11 cellular contexts compared by ENCODE assay signal in genomic region chr17:18139949-18140348, GRCh38. TPM values are rescaled to one million over a fixed set of nuclear protein-coding genes. Genes with fewer than 3 reads are reported as not detected.
A peak's percentile ranks its signal among the peaks of the same experiment; 100 is the strongest.
DNase-seq lines count a peak whose midpoint lies in the region; ATAC-seq, FAIRE-seq and TF ChIP-seq lines count a peak whose summit lies in the region.
"Had no signal": no experiment of that assay in that cellular context is flagged by ENCODE, and none has a peak within 500 bp of the region (broad histone marks: within the 10 kb centered on the region; RNA-seq: fewer than 3 reads in every experiment).

No MANE protein-coding gene starts in this region.

- H3K27ac Mint-ChIP-seq in astrocyte (ENCODE audit: unreplicated experiment), result no peak overlapping the region
- H3K27ac Mint-ChIP-seq: activated B cell treated with CpG ODN at 0.5 μM for 24 hours had no signal

- no TSS peak for BruUV-seq in HepG2 (replicated peaks; lab: Mats Ljungman, UMichigan)

- H3K79me2 ChIP-seq in astrocyte (ENCODE audit: insufficient read depth, low read length), result no peaks in the 10 kb centered on the region
- H3K79me2 ChIP-seq in HepG2 (ENCODE audit: insufficient read depth, low read length), result no peaks in the 10 kb centered on the region

- intact Hi-C loops in HepG2 (cut with micrococcal nuclease; ENCODE audit: unreplicated experiment), result no loop called here

- H3K27me3 ChIP-seq in MG63, result no peaks in the 10 kb centered on the region
- no peaks in the 10 kb centered on the region for H3K27me3 ChIP-seq in astrocyte (ENCODE audit: insufficient read depth, low read length)
- peaks cover 0 to 2% of the 10 kb centered on the region in 2 experiments; a peak in 1 of 5 replicates for H3K27me3 ChIP-seq in HepG2 (ENCODE audit: control insufficient read depth in 1 of 2, insufficient read depth in 2 of 2, low read length in 2 of 2)

- TF ChIP-seq EP300 in HepG2 (IDR thresholded peaks at IDR 0.05; ENCODE audit: low read depth in 2 of 2, low read length in 2 of 2) (no peak), HepG2 (CRISPR knock-in tag; IDR thresholded peaks at IDR 0.05; ENCODE audit: borderline replicate concordance) (no peak)

- ATAC-seq in HepG2, result peak; percentile 51
- no peak for ATAC-seq in HG03196 (IDR thresholded peaks at IDR 0.05; ENCODE audit: unreplicated experiment)
- ATAC-seq in GM18858 (IDR thresholded peaks at IDR 0.05; ENCODE audit: unreplicated experiment), result no peak
- ATAC-seq: left lung had no signal

- FAIRE-seq in astrocyte (lab: Jason Lieb, UNC) (no peak), HepG2 (lab: Jason Lieb, UNC) (peak; percentile 42)

- H3K4me3 Mint-ChIP-seq in astrocyte (ENCODE audit: unreplicated experiment), result no peak overlapping the region
- H3K4me3 Mint-ChIP-seq: activated B cell treated with CpG ODN at 0.5 μM for 24 hours had no signal

- CTCF ChIA-PET in GM10248 (lab: Yijun Ruan, JAX), result interaction anchor here (0.9 to 5.8 kb wide), 9 partner anchors 10 to 84 kb away, joined by 3 to 51 read pairs (median 5); partner anchors contain the start of gene ALKBH5
- CTCF ChIA-PET in HepG2 (lab: Yijun Ruan, JAX; ENCODE audit: low intra/inter-chr PET ratio, low total read pairs), result no interaction called here

- DNase-seq in GM10248 (ENCODE audit: extremely low spot score) (peak; percentile 65), MG63 (peak; percentile 15), astrocyte (ENCODE audit: low read depth) (peak; percentile 4), HepG2 (ENCODE audit: low spot score) (peak; percentile 39), GM19238 (ENCODE audit: insufficient read length, low spot score) (no peak), medulla oblongata (ENCODE audit: extremely low spot score) (no peak)
- DNase-seq: activated B cell treated with CpG ODN at 0.5 μM for 24 hours, left lung, retina had no signal

- no peak overlapping the region for H3K4me2 ChIP-seq in astrocyte (ENCODE audit: low read length)
- no peak overlapping the region for H3K4me2 ChIP-seq in HepG2 (ENCODE audit: low read depth, low read length)

- H3K9me3 ChIP-seq in MG63, result no peaks in the 10 kb centered on the region
- H3K9me3 ChIP-seq in astrocyte (ENCODE audit: insufficient read depth, low read depth, low read length), result no peaks in the 10 kb centered on the region
- no peaks in the 10 kb centered on the region for H3K9me3 ChIP-seq in HepG2 (ENCODE audit: low read length)
- H3K9me3 ChIP-seq: left lung had no signal

- in situ Hi-C loops in HepG2 (cut with HindIII; ENCODE audit: extremely low pct_ligation_motif_present, low pct_unique_long_range_greater_than_20kb), result no loop called here

- TF ChIP-seq POLR2A in HepG2 (IDR thresholded peaks at IDR 0.05; ENCODE audit: insufficient read depth in 1 of 2, low read depth in 2 of 2, low read length in 2 of 2), result no peak

- H4K20me1 ChIP-seq in astrocyte (ENCODE audit: insufficient read depth, low read length) (no peaks in the 10 kb centered on the region), HepG2 (ENCODE audit: insufficient read depth, low read length) (no peaks in the 10 kb centered on the region; the same call in 1 of the 2 replicates)

- H3K27ac ChIP-seq in astrocyte (ENCODE audit: low read depth, low read length), result no peak overlapping the region
- H3K27ac ChIP-seq in HepG2 (ENCODE audit: extremely low read length, insufficient read depth, low read length), result no peak overlapping the region
- H3K27ac ChIP-seq: left lung had no signal

- H3K4me3 ChIP-seq in MG63 (no peak overlapping the region), astrocyte (ENCODE audit: insufficient read depth, low read depth, low read length) (no peak overlapping the region), HepG2 (replicated peaks in 1 of 3; ENCODE audit: insufficient read depth in 1 of 3, low read depth in 2 of 3, low read length in 3 of 3) (no peak overlapping the region)
- H3K4me3 ChIP-seq: left lung had no signal

- H3K9ac ChIP-seq in astrocyte (ENCODE audit: low read length) (no peak overlapping the region), HepG2 (ENCODE audit: insufficient read depth, low read depth, low read length) (no peak overlapping the region)

- H3K9me3 Mint-ChIP-seq in astrocyte (ENCODE audit: unreplicated experiment), result no peaks in the 10 kb centered on the region
- H3K9me3 Mint-ChIP-seq: activated B cell treated with CpG ODN at 0.5 μM for 24 hours had no signal

- H2AFZ ChIP-seq in astrocyte (ENCODE audit: low read depth, low read length) (no peak overlapping the region), HepG2 (ENCODE audit: low read length) (no peak overlapping the region)

- H3K36me3 Mint-ChIP-seq in astrocyte (ENCODE audit: low read depth, unreplicated experiment), result peaks cover 5% of the 10 kb centered on the region

- POLR2A ChIA-PET in GM10248 (lab: Yijun Ruan, JAX), result interaction anchor here (0.9 kb wide), 1 partner anchor 44 kb away, joined by 3 read pairs; the partner anchor contains the start of gene ALKBH5
- POLR2A ChIA-PET in HepG2 (lab: Yijun Ruan, JAX), result no interaction called here

- TF ChIP-seq RAD21 in HepG2 (CRISPR knock-in tag; IDR thresholded peaks at IDR 0.05), result 0 out of 2 replicates have a peak, but pooled peaks have one; percentile 8

- H3K4me1 ChIP-seq in astrocyte (ENCODE audit: insufficient read depth, low read length) (no peaks in the 10 kb centered on the region), HepG2 (ENCODE audit: insufficient read depth, low read length) (peaks cover 45% of the 10 kb centered on the region)
- H3K4me1 ChIP-seq: left lung had no signal

- H3K36me3 ChIP-seq in MG63, result no peaks in the 10 kb centered on the region
- no peaks in the 10 kb centered on the region for H3K36me3 ChIP-seq in astrocyte (ENCODE audit: insufficient read depth, low read length)
- H3K36me3 ChIP-seq in HepG2 (replicated peaks in 1 of 2; ENCODE audit: control insufficient read depth in 1 of 2, insufficient read depth in 2 of 2, low read length in 2 of 2), result no peaks in the 10 kb centered on the region
- H3K36me3 ChIP-seq: left lung had no signal

- WGBS in HepG2 (ENCODE audit: low lambda C conversion rate), result 24% methylated on average over 3 of the region's 3 CpGs

- H3K4me1 Mint-ChIP-seq in astrocyte (ENCODE audit: low read depth, unreplicated experiment), result no peaks in the 10 kb centered on the region

- peak; percentile 45 for TF ChIP-seq CTCF in GM10248 (IDR thresholded peaks at IDR 0.05; ENCODE audit: control extremely low read depth, extremely low read depth, low read depth, missing control alignments)
- TF ChIP-seq CTCF in astrocyte (IDR thresholded peaks at IDR 0.05; ENCODE audit: insufficient read depth, low read depth, low read length), result peak; percentile 24
- TF ChIP-seq CTCF in HepG2 (CRISPR knock-in tag; IDR thresholded peaks at IDR 0.05), result peak; percentile 69

- peaks cover 20% of the 10 kb centered on the region for H3K27me3 Mint-ChIP-seq in astrocyte (ENCODE audit: low read depth, unreplicated experiment)

RNA-seq across cellular contexts. Expression of gene MYO15A, which starts 31.4 kb away (rescaled TPM):
- total RNA-seq in MG63 (2014; rRNA removed; shearing (Covaris generic); ENCODE audit: low replicate concordance), result not detected in 2 replicates
- total RNA-seq in astrocyte (0.32 and 0.48 TPM in 2 replicates), HepG2 (2016; rRNA removed; fragmentation: Illumina TruSeq; extraction: Trizol) (0.07 and 0.18 TPM in 2 replicates)
- total RNA-seq in HepG2 (2016; cell fraction: cytosol; rRNA removed; fragmentation: Illumina TruSeq; extraction: Trizol; ENCODE audit: low read depth), result not detected in 2 replicates
- total RNA-seq in HepG2 (2016; cell fraction: insoluble cytoplasmic fraction; rRNA removed; fragmentation: Illumina TruSeq; extraction: Trizol), result 0.11 TPM in 1 of 2 replicates, not detected in the other
- not detected in 2 replicates for total RNA-seq in HepG2 (2016; cell fraction: membrane; rRNA removed; fragmentation: Illumina TruSeq; extraction: Trizol)
- not detected in 2 replicates for total RNA-seq in HepG2 (2016; cell fraction: nucleus; rRNA removed; fragmentation: Illumina TruSeq; extraction: Trizol)
- polyA plus RNA-seq in HepG2 (2011; rRNA removed), result 0.20 and 0.35 TPM in 2 replicates
- polyA plus RNA-seq in HepG2 (2011; cell fraction: cytosol; rRNA removed), result 0.01 and 0.04 TPM in 2 replicates
- polyA plus RNA-seq in HepG2 (2011; cell fraction: nucleus; rRNA removed), result 2.3 and 2.8 TPM in 2 replicates
- 0.23 and 0.32 TPM in 2 replicates for polyA plus RNA-seq in HepG2 (2012)
- polyA plus RNA-seq in HepG2 (2016; cell fraction: cytosol; fragmentation: Illumina TruSeq; extraction: Trizol; ENCODE audit: low read depth), result not detected in 2 replicates
- polyA plus RNA-seq in HepG2 (2016; cell fraction: insoluble cytoplasmic fraction; fragmentation: Illumina TruSeq; extraction: Trizol; ENCODE audit: low read depth), result not detected in 2 replicates
- not detected in 2 replicates for polyA plus RNA-seq in HepG2 (2016; cell fraction: membrane; fragmentation: Illumina TruSeq; extraction: Trizol; ENCODE audit: low read depth)
- 0.56 and 0.60 TPM in 2 replicates for polyA plus RNA-seq in HepG2 (2016; cell fraction: nucleus; fragmentation: Illumina TruSeq; extraction: Trizol; ENCODE audit: insufficient read depth, low read depth)
- 0.02 and 0.28 TPM in 2 replicates for polyA minus RNA-seq in HepG2 (2011; rRNA and poly(A)+ RNA removed; ENCODE audit: low replicate concordance)
- not detected in 2 replicates for polyA minus RNA-seq in HepG2 (2011; cell fraction: cytosol; rRNA and poly(A)+ RNA removed)
- polyA minus RNA-seq in HepG2 (2011; cell fraction: nucleus; rRNA and poly(A)+ RNA removed), result 0.52 and 0.75 TPM in 2 replicates

RNA-seq across cellular contexts. Expression of gene ALKBH5, which starts 43.7 kb away (rescaled TPM):
- 50.5 and 63.5 TPM in 2 replicates for total RNA-seq in MG63 (2014; rRNA removed; shearing (Covaris generic); ENCODE audit: low replicate concordance)
- total RNA-seq in astrocyte, result 92.6 and 104 TPM in 2 replicates
- 68.9 and 77.9 TPM in 2 replicates for total RNA-seq in HepG2 (2016; rRNA removed; fragmentation: Illumina TruSeq; extraction: Trizol)
- total RNA-seq in HepG2 (2016; cell fraction: cytosol; rRNA removed; fragmentation: Illumina TruSeq; extraction: Trizol; ENCODE audit: low read depth), result 33.0 and 40.4 TPM in 2 replicates
- 67.3 and 68.1 TPM in 2 replicates for total RNA-seq in HepG2 (2016; cell fraction: insoluble cytoplasmic fraction; rRNA removed; fragmentation: Illumina TruSeq; extraction: Trizol)
- 116 and 133 TPM in 2 replicates for total RNA-seq in HepG2 (2016; cell fraction: membrane; rRNA removed; fragmentation: Illumina TruSeq; extraction: Trizol)
- total RNA-seq in HepG2 (2016; cell fraction: nucleus; rRNA removed; fragmentation: Illumina TruSeq; extraction: Trizol), result 33.2 and 35.5 TPM in 2 replicates
- polyA plus RNA-seq in HepG2 (2011; rRNA removed), result 76.9 and 81.4 TPM in 2 replicates
- polyA plus RNA-seq in HepG2 (2011; cell fraction: cytosol; rRNA removed), result 86.0 TPM in 2 replicates
- polyA plus RNA-seq in HepG2 (2011; cell fraction: nucleus; rRNA removed), result 33.7 and 38.7 TPM in 2 replicates
- 40.0 and 40.1 TPM in 2 replicates for polyA plus RNA-seq in HepG2 (2012)
- 28.2 and 39.0 TPM in 2 replicates for polyA plus RNA-seq in HepG2 (2016; cell fraction: cytosol; fragmentation: Illumina TruSeq; extraction: Trizol; ENCODE audit: low read depth)
- 72.9 and 78.4 TPM in 2 replicates for polyA plus RNA-seq in HepG2 (2016; cell fraction: insoluble cytoplasmic fraction; fragmentation: Illumina TruSeq; extraction: Trizol; ENCODE audit: low read depth)
- 87.0 and 103 TPM in 2 replicates for polyA plus RNA-seq in HepG2 (2016; cell fraction: membrane; fragmentation: Illumina TruSeq; extraction: Trizol; ENCODE audit: low read depth)
- 49.9 and 55.5 TPM in 2 replicates for polyA plus RNA-seq in HepG2 (2016; cell fraction: nucleus; fragmentation: Illumina TruSeq; extraction: Trizol; ENCODE audit: insufficient read depth, low read depth)
- 171 and 230 TPM in 2 replicates for polyA minus RNA-seq in HepG2 (2011; rRNA and poly(A)+ RNA removed; ENCODE audit: low replicate concordance)
- polyA minus RNA-seq in HepG2 (2011; cell fraction: cytosol; rRNA and poly(A)+ RNA removed), result 93.0 and 100 TPM in 2 replicates
- 24.7 and 35.2 TPM in 2 replicates for polyA minus RNA-seq in HepG2 (2011; cell fraction: nucleus; rRNA and poly(A)+ RNA removed)

RNA-seq across cellular contexts. Expression of gene DRG2, which starts 52.2 kb away (rescaled TPM):
- 28.4 and 41.5 TPM in 2 replicates for total RNA-seq in MG63 (2014; rRNA removed; shearing (Covaris generic); ENCODE audit: low replicate concordance)
- total RNA-seq in astrocyte (32.2 and 35.0 TPM in 2 replicates), HepG2 (2016; rRNA removed; fragmentation: Illumina TruSeq; extraction: Trizol) (23.0 and 26.6 TPM in 2 replicates)
- total RNA-seq in HepG2 (2016; cell fraction: cytosol; rRNA removed; fragmentation: Illumina TruSeq; extraction: Trizol; ENCODE audit: low read depth), result 34.5 and 35.0 TPM in 2 replicates
- 19.6 and 31.0 TPM in 2 replicates for total RNA-seq in HepG2 (2016; cell fraction: insoluble cytoplasmic fraction; rRNA removed; fragmentation: Illumina TruSeq; extraction: Trizol)
- total RNA-seq in HepG2 (2016; cell fraction: membrane; rRNA removed; fragmentation: Illumina TruSeq; extraction: Trizol), result 18.9 and 21.9 TPM in 2 replicates
- 27.8 and 29.3 TPM in 2 replicates for total RNA-seq in HepG2 (2016; cell fraction: nucleus; rRNA removed; fragmentation: Illumina TruSeq; extraction: Trizol)
- polyA plus RNA-seq in HepG2 (2011; rRNA removed), result 20.1 and 24.9 TPM in 2 replicates
- 16.7 and 20.6 TPM in 2 replicates for polyA plus RNA-seq in HepG2 (2011; cell fraction: cytosol; rRNA removed)
- 78.3 and 80.8 TPM in 2 replicates for polyA plus RNA-seq in HepG2 (2011; cell fraction: nucleus; rRNA removed)
- polyA plus RNA-seq in HepG2 (2012), result 18.5 and 21.7 TPM in 2 replicates
- polyA plus RNA-seq in HepG2 (2016; cell fraction: cytosol; fragmentation: Illumina TruSeq; extraction: Trizol; ENCODE audit: low read depth), result 7.5 and 8.3 TPM in 2 replicates
- polyA plus RNA-seq in HepG2 (2016; cell fraction: insoluble cytoplasmic fraction; fragmentation: Illumina TruSeq; extraction: Trizol; ENCODE audit: low read depth), result 19.2 and 22.3 TPM in 2 replicates
- polyA plus RNA-seq in HepG2 (2016; cell fraction: membrane; fragmentation: Illumina TruSeq; extraction: Trizol; ENCODE audit: low read depth), result 10.0 and 11.1 TPM in 2 replicates
- 47.8 and 50.0 TPM in 2 replicates for polyA plus RNA-seq in HepG2 (2016; cell fraction: nucleus; fragmentation: Illumina TruSeq; extraction: Trizol; ENCODE audit: insufficient read depth, low read depth)
- 43.9 and 69.9 TPM in 2 replicates for polyA minus RNA-seq in HepG2 (2011; rRNA and poly(A)+ RNA removed; ENCODE audit: low replicate concordance)
- polyA minus RNA-seq in HepG2 (2011; cell fraction: cytosol; rRNA and poly(A)+ RNA removed), result 10.0 and 13.9 TPM in 2 replicates
- polyA minus RNA-seq in HepG2 (2011; cell fraction: nucleus; rRNA and poly(A)+ RNA removed), result 46.6 and 47.5 TPM in 2 replicates

Comparison
In these comparisons a context has a peak if more than half of its experiments do, and no peak if none do; other contexts are left out.
1. DNase-seq: peak in GM10248 (single experiment), MG63 (single experiment), astrocyte (single experiment) and HepG2 (single experiment); none in GM19238 (single experiment) and medulla oblongata (single experiment).
2. Peak in every context shown above with its lines, with median percentiles within 50 percentile points of each other: CTCF ChIP-seq.